In genomic region chr12:66035289-66035961, GRCh38 we compare ENCODE assay signal across 1 cellular context.
TF ChIP-seq lines count a peak whose summit lies in the region.

No MANE protein-coding gene starts in this region.

TF ChIP-seq in endothelial cell of umbilical vein, 7 proteins besides CTCF, POLR2A, EP300 and RAD21 (continued from another document):
- TF ChIP-seq GATA2 (IDR thresholded peaks at IDR 0.05; ENCODE audit: insufficient read depth, insufficient read length, low read depth, low read length) (no peak), MAX (IDR thresholded peaks at IDR 0.05; ENCODE audit: insufficient read depth, insufficient read length) (no peak), POLR2AphosphoS5 (IDR thresholded peaks at IDR 0.05; ENCODE audit: insufficient read depth, low read depth, low read length) (no peak), MYC (IDR thresholded peaks at IDR 0.05; ENCODE audit: low read depth, low read length) (no peak)
